In the genomic region with DNA sequence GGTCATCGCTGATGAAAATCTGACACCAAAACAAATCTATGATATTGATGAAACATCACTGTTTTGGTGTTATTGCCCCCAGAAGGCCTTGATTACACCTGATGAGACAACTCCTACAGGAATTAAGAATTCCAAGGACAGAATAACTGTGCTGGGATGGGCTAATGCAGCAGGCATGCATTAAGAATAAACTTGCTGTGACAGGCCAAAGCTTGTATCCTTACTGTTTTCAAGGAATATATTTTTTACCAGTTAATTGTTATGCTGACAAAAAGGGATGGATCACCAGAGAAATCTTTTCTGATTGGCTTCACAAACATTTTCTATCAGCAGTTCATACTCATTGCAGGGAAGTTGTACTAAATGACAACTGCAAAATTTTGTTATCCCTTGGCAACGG, we compare ENCODE assay signal across 24 cellular contexts.
"Had no signal": no experiment of that assay in that cellular context is flagged by ENCODE, and none has a peak within 500 bp of the region (broad histone marks: within the 10 kb centered on the region; RNA-seq: fewer than 3 reads in every experiment).

No MANE protein-coding gene starts in this region.

- FAIRE-seq: small intestine had no signal

- H3K4me1 ChIP-seq: neural progenitor cell, psoas muscle, right lobe of liver, sigmoid colon, stomach, thyroid gland, tibial nerve, upper lobe of left lung, uterus had no signal

- H3K27ac ChIP-seq: neural progenitor cell, ovary, parathyroid adenoma, psoas muscle, right lobe of liver, sigmoid colon, stomach, thoracic aorta, thyroid gland, tibial nerve, upper lobe of left lung, uterus had no signal

- DNase-seq: natural killer cell; occipital lobe; ovary; posterior cingulate gyrus; psoas muscle; right cardiac atrium; right lobe of liver; sigmoid colon; small intestine; stimulated activated CD4-positive, alpha-beta T cell treated with anti-CD3 and anti-CD28 coated beads, Interleukin-15, amount 100 ng/mL, for 24 hours; stimulated activated CD4-positive, alpha-beta T cell treated with anti-CD3 and anti-CD28 coated beads, Interleukin-2, amount 100 ng/mL, for 24 hours; stimulated activated CD4-positive, alpha-beta T cell treated with anti-CD3 and anti-CD28 coated beads, Interleukin-2, amount 100 ng/mL, for 48 hours; stimulated activated CD4-positive, alpha-beta T cell treated with anti-CD3 and anti-CD28 coated beads, Interleukin-4, amount 100 ng/mL, for 24 hours; stimulated activated naive B cell treated with anti-CD40 and anti-IgM and Interleukin-4, amounts not matched to agents 10 μg/mL and 1 μg/mL and 100 μg/mL, for 72 hours; stimulated activated naive CD4-positive, alpha-beta T cell treated with Interleukin-2 at 50 U/mL for 16 hours; stomach; thyroid gland; upper lobe of left lung; uterus had no signal

- H3K4me3 ChIP-seq: neural progenitor cell, ovary, psoas muscle, right lobe of liver, sigmoid colon, stomach, thoracic aorta, thyroid gland, tibial nerve, upper lobe of left lung, uterus had no signal

- ATAC-seq: natural killer cell; psoas muscle; right cardiac atrium; right lobe of liver; stimulated activated effector memory CD8-positive, alpha-beta T cell treated with anti-CD3 and anti-CD28 coated beads, Interleukin-12 subunit alpha, Interleukin-12 subunit beta, amount 100 ng/mL, for 72 hours; stimulated activated naive B cell treated with anti-CD40 and anti-IgM and Interleukin-4, amounts not matched to agents 10 μg/mL and 1 μg/mL and 100 μg/mL, for 72 hours had no signal

- H3K27me3 ChIP-seq: neural progenitor cell, ovary, right lobe of liver, sigmoid colon, stomach, thyroid gland, tibial nerve, upper lobe of left lung, uterus had no signal

- H3K9me3 ChIP-seq: ovary, psoas muscle, right lobe of liver, sigmoid colon, thyroid gland, uterus had no signal

- H3K36me3 ChIP-seq: ovary, right lobe of liver, sigmoid colon, stomach, thoracic aorta, thyroid gland, tibial nerve, upper lobe of left lung, uterus had no signal
